17 cellular contexts compared by ENCODE assay signal in the genomic region with DNA sequence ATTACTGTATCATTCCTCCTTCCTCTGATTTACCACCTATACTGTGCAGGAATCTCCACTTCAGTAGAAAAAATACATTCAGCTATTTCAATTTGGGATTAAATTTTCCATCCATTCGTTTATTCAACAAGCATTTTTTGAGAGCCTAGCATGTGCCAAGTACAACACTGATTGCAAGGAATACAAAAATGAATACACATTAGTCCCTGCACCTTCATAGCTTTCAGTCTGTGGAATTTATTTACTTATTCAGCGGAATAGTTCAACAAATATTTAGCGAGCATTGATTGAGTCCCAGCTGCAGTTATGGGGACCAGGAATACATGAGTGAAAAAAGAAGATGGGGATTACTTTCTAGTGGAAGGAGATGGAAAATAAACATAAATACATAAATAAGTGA.
DNase-seq lines count a peak whose midpoint lies in the region; ATAC-seq, FAIRE-seq and TF ChIP-seq lines count a peak whose summit lies in the region.
"Had no signal": no experiment of that assay in that cellular context is flagged by ENCODE, and none has a peak within 500 bp of the region (broad histone marks: within the 10 kb centered on the region; RNA-seq: fewer than 3 reads in every experiment).

No MANE protein-coding gene starts in this region.

- peak overlapping the region; percentile 67 for H3K27ac Mint-ChIP-seq in chondrocyte (ENCODE audit: unreplicated experiment)
- H3K27ac Mint-ChIP-seq: CD8-positive, alpha-beta memory T cell had no signal

- H3K36me3 Mint-ChIP-seq in chondrocyte (ENCODE audit: low read depth), result no peaks in the 10 kb centered on the region
- H3K36me3 Mint-ChIP-seq: CD8-positive, alpha-beta memory T cell; IgD-negative memory B cell had no signal

- no peak for ATAC-seq in HG03196 (IDR thresholded peaks at IDR 0.05; ENCODE audit: unreplicated experiment)

- H3K79me2 ChIP-seq in mesendoderm (ENCODE audit: control insufficient read depth, insufficient read depth, low read length), result no peaks in the 10 kb centered on the region

- no peak overlapping the region for H4K8ac ChIP-seq in mesendoderm (ENCODE audit: low read depth, low read length)

- H2BK15ac ChIP-seq in mesendoderm (replicated peaks; ENCODE audit: low read depth), result peak overlapping the region; percentile 64

- H4K5ac ChIP-seq in mesendoderm (ENCODE audit: low read length), result no peak overlapping the region

- TF ChIP-seq CTCF in chondrocyte (IDR thresholded peaks at IDR 0.05), result no peak
- no peak for TF ChIP-seq CTCF in GM10248 (IDR thresholded peaks at IDR 0.05; ENCODE audit: control extremely low read depth, extremely low read depth, low read depth, missing control alignments)

- H3K4ac ChIP-seq in mesendoderm (ENCODE audit: low read depth, low read length), result no peak overlapping the region

- no peak overlapping the region for H3K23ac ChIP-seq in mesendoderm (ENCODE audit: low read length)

- H3K9me3 Mint-ChIP-seq in chondrocyte (ENCODE audit: low read depth), result peaks cover 15% of the 10 kb centered on the region
- H3K9me3 Mint-ChIP-seq: CD8-positive, alpha-beta memory T cell had no signal

- H3K4me1 ChIP-seq in mesendoderm (ENCODE audit: control insufficient read depth, low read depth, low read length), result no peaks in the 10 kb centered on the region
- H3K4me1 ChIP-seq: HAP-1 had no signal

- H3K18ac ChIP-seq in mesendoderm (ENCODE audit: low read length), result no peak overlapping the region

- H2AK5ac ChIP-seq in mesendoderm (ENCODE audit: low read length), result no peak overlapping the region

- POLR2A ChIA-PET in GM10248 (lab: Yijun Ruan, JAX), result no interaction called here

- no peaks in the 10 kb centered on the region for H3K79me1 ChIP-seq in mesendoderm (ENCODE audit: low read length)

- H3K4me3 Mint-ChIP-seq in chondrocyte (ENCODE audit: unreplicated experiment), result no peak overlapping the region
- H3K4me3 Mint-ChIP-seq: CD8-positive, alpha-beta memory T cell; IgD-negative memory B cell had no signal

- H3K36me3 ChIP-seq in mesendoderm (ENCODE audit: control insufficient read depth, insufficient read depth, low read length), result no peaks in the 10 kb centered on the region
- H3K36me3 ChIP-seq: HAP-1 had no signal

- H3K9ac ChIP-seq in mesendoderm (ENCODE audit: low read length), result no peak overlapping the region

- DNase-seq in NCI-H1092 treated with DMSO at 0.1 percent for 48 hours (lab: John Stamatoyannopoulos, UW) (peak; percentile 56), NCI-H1092 (lab: John Stamatoyannopoulos, UW) (no peak), chondrocyte (ENCODE audit: low spot score) (no peak), mesendoderm (no peak), GM10248 (ENCODE audit: extremely low spot score) (no peak), urothelium cell line (ENCODE audit: low spot score) (no peak)
- DNase-seq: Caco-2; CD8-positive, alpha-beta memory T cell; DND-41; GDM1 had no signal

- no peak overlapping the region for H3K4me2 ChIP-seq in mesendoderm (ENCODE audit: low read length)

- WGBS in mesendoderm (ENCODE audit: extremely low coverage, insufficient coverage, low lambda C conversion rate), result no CpG with 5 or more reads among the region's 3 CpGs

- H3K4me3 ChIP-seq in mesendoderm (ENCODE audit: low read length), result no peak overlapping the region
- H3K4me3 ChIP-seq: HAP-1 had no signal

- H2BK120ac ChIP-seq in mesendoderm (ENCODE audit: low read depth, low read length), result no peak overlapping the region

- no peaks in the 10 kb centered on the region for H3K27me3 Mint-ChIP-seq in chondrocyte (ENCODE audit: low read depth)

- no peak overlapping the region for H3K27ac ChIP-seq in mesendoderm (ENCODE audit: low read depth, low read length)
- H3K27ac ChIP-seq: 22Rv1, HL-60 had no signal

- H2BK5ac ChIP-seq in mesendoderm (ENCODE audit: low read length), result no peak overlapping the region

- H3K56ac ChIP-seq in mesendoderm (ENCODE audit: low read length), result no peak overlapping the region

- FAIRE-seq in urothelium cell line (lab: Jason Lieb, UNC), result no peak
- FAIRE-seq: GM19239, H1 had no signal

- no peaks in the 10 kb centered on the region for H3K27me3 ChIP-seq in mesendoderm (ENCODE audit: insufficient read depth, low read length, poor library complexity)

- peaks cover 71% of the 10 kb centered on the region for H3K4me1 Mint-ChIP-seq in chondrocyte (ENCODE audit: low read depth)
- H3K4me1 Mint-ChIP-seq: IgD-negative memory B cell had no signal

- CTCF ChIA-PET in GM10248 (lab: Yijun Ruan, JAX), result interaction anchor here (0.8 kb wide), 1 partner anchor 9 kb away, joined by 3 read pairs; no protein-coding TSS in a partner anchor
